Comparison of ENCODE assay signal across 1 cellular context in genomic region chr1:34929497-34929852, GRCh38.
TF ChIP-seq lines count a peak whose summit lies in the region.

Gene DLGAP3 (minus strand): TSS chr1:34929650. CDS start chr1:34905383, 24,267 bp downstream.

TF ChIP-seq in GM12878, 131 proteins besides CTCF, POLR2A, EP300 and RAD21 (continued from another document):
- TF ChIP-seq NFYA (IDR thresholded peaks at IDR 0.05; ENCODE audit: borderline replicate concordance, low read depth, low read length), result no peak
- TF ChIP-seq JUND (IDR thresholded peaks at IDR 0.05; ENCODE audit: low read depth, low read length), result no peak
- peak in 1 of 2 experiments; percentile 83; a peak in 2 of 3 replicates for TF ChIP-seq EGR1 (IDR thresholded peaks at IDR 0.05; ENCODE audit: borderline replicate concordance in 1 of 2, low read depth in 2 of 2, low read length in 2 of 2)
